9 cellular contexts compared by ENCODE assay signal in genomic region chr5:137497396-137498290, GRCh38. TPM values are rescaled to one million over a fixed set of nuclear protein-coding genes. Genes with fewer than 3 reads are reported as not detected.
A peak's percentile ranks its signal among the peaks of the same experiment; 100 is the strongest.
DNase-seq lines count a peak whose midpoint lies in the region; ATAC-seq and TF ChIP-seq lines count a peak whose summit lies in the region.
"Had no signal": no experiment of that assay in that cellular context is flagged by ENCODE, and none has a peak within 500 bp of the region (broad histone marks: within the 10 kb centered on the region; RNA-seq: fewer than 3 reads in every experiment).

No MANE protein-coding gene starts in this region.

- no peak for ATAC-seq in HG03460 (IDR thresholded peaks at IDR 0.05; ENCODE audit: unreplicated experiment)
- ATAC-seq in stimulated activated effector memory CD8-positive, alpha-beta T cell treated with anti-CD3 and anti-CD28 coated beads, Interleukin-12 subunit alpha, Interleukin-12 subunit beta, amount 100 ng/mL, for 72 hours, result no peak

- H3F3A ChIP-seq in neural progenitor cell (ENCODE audit: low read depth), result no peaks in the 10 kb centered on the region

- H3K27me3 ChIP-seq in MG63, result no peaks in the 10 kb centered on the region
- H3K27me3 ChIP-seq in endodermal cell (ENCODE audit: control insufficient read depth, insufficient read depth, low read length, poor library complexity, severe bottlenecking), result peaks cover 54% of the 10 kb centered on the region
- peaks cover 44% of the 10 kb centered on the region for H3K27me3 ChIP-seq in neural progenitor cell

- H3K27me3 Mint-ChIP-seq in endodermal cell (ENCODE audit: insufficient read depth), result peaks cover 30% of the 10 kb centered on the region
- H3K27me3 Mint-ChIP-seq in neural progenitor cell (ENCODE audit: insufficient read depth, low read depth), result peaks cover 10% of the 10 kb centered on the region

- H3K9me3 Mint-ChIP-seq in endodermal cell (no peaks in the 10 kb centered on the region), neural progenitor cell (peaks cover 2% of the 10 kb centered on the region)
- H3K9me3 Mint-ChIP-seq in stimulated activated effector memory CD8-positive, alpha-beta T cell treated with anti-CD3 and anti-CD28 coated beads, Interleukin-12 subunit alpha, Interleukin-12 subunit beta, amount 100 ng/mL, for 72 hours, result no peaks in the 10 kb centered on the region

- 82 to 93% methylated on average over 14 to 22 of the region's 22 CpGs for WGBS in endodermal cell (ENCODE audit: insufficient coverage in 1 of 2, insufficient read length in 1 of 2), 2 experiments

- no peaks in the 10 kb centered on the region for H3K79me2 ChIP-seq in neural progenitor cell (ENCODE audit: low read depth)

- H3K27ac ChIP-seq in endodermal cell (ENCODE audit: low read depth, low read length) (no peak overlapping the region), neural progenitor cell (no peak overlapping the region)

- H2AFZ ChIP-seq in neural progenitor cell (replicated peaks), result no peak overlapping the region

- peak overlapping the region; percentile 97 for H3K4me2 ChIP-seq in neural progenitor cell

- H3K4me3 Mint-ChIP-seq in endodermal cell (peak overlapping the region; percentile 56), neural progenitor cell (peak overlapping the region; percentile 80)
- no peak overlapping the region for H3K4me3 Mint-ChIP-seq in stimulated activated effector memory CD8-positive, alpha-beta T cell treated with anti-CD3 and anti-CD28 coated beads, Interleukin-12 subunit alpha, Interleukin-12 subunit beta, amount 100 ng/mL, for 72 hours

- no peaks in the 10 kb centered on the region for H3K36me3 Mint-ChIP-seq in endodermal cell (ENCODE audit: low read depth)
- H3K36me3 Mint-ChIP-seq in neural progenitor cell, result no peaks in the 10 kb centered on the region
- no peaks in the 10 kb centered on the region for H3K36me3 Mint-ChIP-seq in stimulated activated effector memory CD8-positive, alpha-beta T cell treated with anti-CD3 and anti-CD28 coated beads, Interleukin-12 subunit alpha, Interleukin-12 subunit beta, amount 100 ng/mL, for 72 hours

- H3K36me3 ChIP-seq in MG63 (peaks cover 44% of the 10 kb centered on the region), endodermal cell (ENCODE audit: control insufficient read depth, insufficient read depth, low read length) (no peaks in the 10 kb centered on the region), neural progenitor cell (no peaks in the 10 kb centered on the region)

- H3K9me3 ChIP-seq in MG63 (no peaks in the 10 kb centered on the region), endodermal cell (ENCODE audit: control insufficient read depth, low read length) (no peaks in the 10 kb centered on the region), neural progenitor cell (ENCODE audit: low read depth) (no peaks in the 10 kb centered on the region)

- no peaks in the 10 kb centered on the region for H3K4me1 Mint-ChIP-seq in endodermal cell
- peaks cover 8% of the 10 kb centered on the region for H3K4me1 Mint-ChIP-seq in neural progenitor cell
- no peaks in the 10 kb centered on the region for H3K4me1 Mint-ChIP-seq in stimulated activated effector memory CD8-positive, alpha-beta T cell treated with anti-CD3 and anti-CD28 coated beads, Interleukin-12 subunit alpha, Interleukin-12 subunit beta, amount 100 ng/mL, for 72 hours

- no peak for DNase-seq in AG09309 (ENCODE audit: low read depth)
- peak; percentile 49 for DNase-seq in MG63
- no peak for DNase-seq in endodermal cell
- no peak for DNase-seq in neural progenitor cell (ENCODE audit: low spot score)
- DNase-seq in NCI-H1436 treated with DMSO at 0.1 percent for 48 hours (lab: John Stamatoyannopoulos, UW), result no peak
- no peak for DNase-seq in stimulated activated effector memory CD8-positive, alpha-beta T cell treated with anti-CD3 and anti-CD28 coated beads, Interleukin-12 subunit alpha, Interleukin-12 subunit beta, amount 100 ng/mL, for 72 hours (ENCODE audit: low spot score in 2 of 2)
- no peak for DNase-seq in NCI-H187 (lab: John Stamatoyannopoulos, UW)
- DNase-seq: activated effector memory CD4-positive, alpha-beta T cell treated with anti-CD3 and anti-CD28 coated beads, Interleukin-2, amount 50 U/mL, for 16 hours had no signal

- H3K9ac ChIP-seq in endodermal cell (ENCODE audit: extremely low read depth, low read length, poor library complexity, severe bottlenecking) (no peak overlapping the region), neural progenitor cell (no peak overlapping the region)

- no peaks in the 10 kb centered on the region for H3K4me1 ChIP-seq in endodermal cell (ENCODE audit: control insufficient read depth, insufficient read depth, low read length)
- peaks cover 10% of the 10 kb centered on the region for H3K4me1 ChIP-seq in neural progenitor cell

- TF ChIP-seq CTCF in AG09309 (IDR thresholded peaks at IDR 0.05; ENCODE audit: control insufficient read depth, insufficient read depth, low read depth, low read length, missing control alignments) (peak; percentile 24), endodermal cell (conservative IDR thresholded peaks at IDR 0.05) (no peak), neural progenitor cell (IDR thresholded peaks at IDR 0.05) (no peak)

- H3K4me3 ChIP-seq in AG09309 (ENCODE audit: control insufficient read depth, low read depth, low read length) (peak overlapping the region; percentile 87), MG63 (peak overlapping the region; percentile 97), endodermal cell (ENCODE audit: low read length) (peak overlapping the region; percentile 79), neural progenitor cell (peak overlapping the region; percentile 78)

- H4K20me1 ChIP-seq in neural progenitor cell (ENCODE audit: low read depth), result no peaks in the 10 kb centered on the region

- H3K27ac Mint-ChIP-seq in endodermal cell (no peak overlapping the region), neural progenitor cell (no peak overlapping the region)
- no peak overlapping the region for H3K27ac Mint-ChIP-seq in stimulated activated effector memory CD8-positive, alpha-beta T cell treated with anti-CD3 and anti-CD28 coated beads, Interleukin-12 subunit alpha, Interleukin-12 subunit beta, amount 100 ng/mL, for 72 hours

RNA-seq across cellular contexts. Expression of gene SPOCK1, which starts 1.5 kb away (rescaled TPM):
- 37.9 and 92.3 TPM in 2 replicates for total RNA-seq in MG63 (2014; rRNA removed; shearing (Covaris generic); ENCODE audit: low replicate concordance)
- total RNA-seq in endodermal cell (10 to 100 TPM; 25.8 to 39.8 TPM), neural progenitor cell (ENCODE audit: low replicate concordance) (6.3 and 6.9 TPM in 2 replicates)
- 15.1 TPM for polyA plus RNA-seq in endodermal cell (2013, experiment 1 of 2)
- 15.4 TPM for polyA plus RNA-seq in endodermal cell (2013, experiment 2 of 2)
